In genomic region chr17:68512247-68512966, GRCh38 we compare ENCODE assay signal across 8 cellular contexts. TPM values are rescaled to one million over a fixed set of nuclear protein-coding genes. Genes with fewer than 3 reads are reported as not detected.
A peak's percentile ranks its signal among the peaks of the same experiment; 100 is the strongest.
DNase-seq lines count a peak whose midpoint lies in the region; ATAC-seq and TF ChIP-seq lines count a peak whose summit lies in the region.

Gene PRKAR1A, plus strand, starts transcription at chr17:68512430. Its CDS starts 2,970 bp downstream, at chr17:68515400.

- no peaks in the 10 kb centered on the region; a peak in 1 of 22 replicates for H3K27me3 ChIP-seq in BLaER1 treated with 17β-estradiol and CSF1 and Interleukin-3, amounts not matched to agents 10 nM and 100 nM
- H3K27me3 ChIP-seq in colonic mucosa: no peaks in the 10 kb centered on the region

- H3K9me3 ChIP-seq in BLaER1 treated with 17β-estradiol and CSF1 and Interleukin-3, amounts not matched to agents 10 nM and 100 nM (replicated peaks in 1 of 11): peaks cover 0 to 8% (median 3%) of the 10 kb centered on the region in 11 experiments; a peak in 12 of 22 replicates
- no peaks in the 10 kb centered on the region for H3K9me3 ChIP-seq in colonic mucosa

- peak; percentile 87 for DNase-seq in NCI-H526 treated with DMSO at 0.1 percent for 48 hours (lab: John Stamatoyannopoulos, UW)
- peak; percentile 98 for DNase-seq in activated CD4-positive, alpha-beta T cell treated with anti-CD3 and anti-CD28 coated beads, Interleukin-2, amount 10 ng/mL, durations not matched to agents 24 days and 14 days
- DNase-seq in colonic mucosa: peak; percentile 97
- peak; percentile 93 for DNase-seq in kidney tubule cell (ENCODE audit: low spot score)
- DNase-seq in stimulated activated CD4-positive, alpha-beta T cell treated with anti-CD3 and anti-CD28 coated beads, Interleukin-1b, Interleukin-23, amount 100 ng/mL, for 1 hour (ENCODE audit: low read depth in 2 of 2): peak; percentile 63 to 70

- H3K36me3 ChIP-seq in BLaER1 treated with 17β-estradiol and CSF1 and Interleukin-3, amounts not matched to agents 10 nM and 100 nM: peaks cover 17 to 24% (median 22%) of the 10 kb centered on the region in 11 experiments
- no peaks in the 10 kb centered on the region for H3K36me3 ChIP-seq in colonic mucosa

- no peaks in the 10 kb centered on the region for H3K9me3 Mint-ChIP-seq in activated CD4-positive, alpha-beta T cell treated with anti-CD3 and anti-CD28 coated beads, Interleukin-2, amount 10 ng/mL, durations not matched to agents 24 days and 14 days

- H3K27ac ChIP-seq in BLaER1 treated with 17β-estradiol and CSF1 and Interleukin-3, amounts not matched to agents 10 nM and 100 nM: peak within 1 kb of the TSS; percentile 87 to 98 (median 93)
- peak within 1 kb of the TSS; percentile 96 for H3K27ac ChIP-seq in colonic mucosa

- intact Hi-C loops in activated CD4-positive, alpha-beta T cell treated with anti-CD3 and anti-CD28 coated beads, Interleukin-2, amount 10 ng/mL, durations not matched to agents 24 days and 14 days (cut with micrococcal nuclease): loop anchor here (5.0 to 10.0 kb wide), 4 partner anchors 220 to 812 kb away; partner anchors contain the start of genes ABCA5, AMZ2, ARSG and SLC16A6
- intact Hi-C loops in colonic mucosa (cut with DNase I): no loop called here

- peak within 1 kb of the TSS; percentile 85 to 98 (median 92) for H3K9ac ChIP-seq in BLaER1 treated with 17β-estradiol and CSF1 and Interleukin-3, amounts not matched to agents 10 nM and 100 nM
- peak within 1 kb of the TSS; percentile 96 to 98 for H3K9ac ChIP-seq in colonic mucosa (ENCODE audit: low read depth in 2 of 2, low read length in 2 of 2)

- peak within 1 kb of the TSS; percentile 99 for H3K27ac Mint-ChIP-seq in activated CD4-positive, alpha-beta T cell treated with anti-CD3 and anti-CD28 coated beads, Interleukin-2, amount 10 ng/mL, durations not matched to agents 24 days and 14 days

- H3K4me3 Mint-ChIP-seq in activated CD4-positive, alpha-beta T cell treated with anti-CD3 and anti-CD28 coated beads, Interleukin-2, amount 10 ng/mL, durations not matched to agents 24 days and 14 days: peak within 1 kb of the TSS; percentile 99

- H3K27me3 Mint-ChIP-seq in activated CD4-positive, alpha-beta T cell treated with anti-CD3 and anti-CD28 coated beads, Interleukin-2, amount 10 ng/mL, durations not matched to agents 24 days and 14 days: no peaks in the 10 kb centered on the region

- peaks cover 61% of the 10 kb centered on the region for H3K4me1 Mint-ChIP-seq in activated CD4-positive, alpha-beta T cell treated with anti-CD3 and anti-CD28 coated beads, Interleukin-2, amount 10 ng/mL, durations not matched to agents 24 days and 14 days

- H3K4me2 ChIP-seq in BLaER1 treated with 17β-estradiol and CSF1 and Interleukin-3, amounts not matched to agents 10 nM and 100 nM: peak within 1 kb of the TSS; percentile 87 to 99 (median 95)

- H4K20me1 ChIP-seq in BLaER1 treated with 17β-estradiol and CSF1 and Interleukin-3, amounts not matched to agents 10 nM and 100 nM: peaks cover 22 to 42% (median 32%) of the 10 kb centered on the region in 11 experiments; a peak in 21 of 22 replicates

- H3K36me3 Mint-ChIP-seq in activated CD4-positive, alpha-beta T cell treated with anti-CD3 and anti-CD28 coated beads, Interleukin-2, amount 10 ng/mL, durations not matched to agents 24 days and 14 days (ENCODE audit: low read depth): peaks cover 31% of the 10 kb centered on the region

- TF ChIP-seq CTCF in colonic mucosa (IDR thresholded peaks at IDR 0.05): no peak

- peak within 1 kb of the TSS; percentile 78 to 97 (median 92) for H3K4me3 ChIP-seq in BLaER1 treated with 17β-estradiol and CSF1 and Interleukin-3, amounts not matched to agents 10 nM and 100 nM
- peak within 1 kb of the TSS; percentile 90 for H3K4me3 ChIP-seq in colonic mucosa

- ATAC-seq in GM19351 (IDR thresholded peaks at IDR 0.05; ENCODE audit: unreplicated experiment) (peak; percentile 88), HG03520 (IDR thresholded peaks at IDR 0.05; ENCODE audit: unreplicated experiment) (peak; percentile 89)

- H3K4me1 ChIP-seq in BLaER1 treated with 17β-estradiol and CSF1 and Interleukin-3, amounts not matched to agents 10 nM and 100 nM: peaks cover 30 to 66% (median 41%) of the 10 kb centered on the region in 10 experiments
- peaks cover 4% of the 10 kb centered on the region for H3K4me1 ChIP-seq in colonic mucosa

RNA-seq across cellular contexts. Expression of gene PRKAR1A, which starts in this region (rescaled TPM):
- total RNA-seq in activated CD4-positive, alpha-beta T cell treated with anti-CD3 and anti-CD28 coated beads, Interleukin-2, amount 10 ng/mL, durations not matched to agents 24 days and 14 days: 194 and 207 TPM in 2 replicates
- 100 to 1,000 TPM; 133 to 168 TPM for total RNA-seq in colonic mucosa

Comparison
In these comparisons a context has a peak if more than half of its experiments do, and no peak if none do; other contexts are left out.
1. Peak in every context shown above with its lines: DNase-seq, ATAC-seq, H3K4me3 ChIP-seq and H3K27ac ChIP-seq.